Comparison of ENCODE assay signal across 9 cellular contexts in genomic region chr2:176653856-176654443, GRCh38.
A peak's percentile ranks its signal among the peaks of the same experiment; 100 is the strongest.
DNase-seq lines count a peak whose midpoint lies in the region; ATAC-seq, FAIRE-seq and TF ChIP-seq lines count a peak whose summit lies in the region.
"Had no signal": no experiment of that assay in that cellular context is flagged by ENCODE, and none has a peak within 500 bp of the region (broad histone marks: within the 10 kb centered on the region; RNA-seq: fewer than 3 reads in every experiment).

No MANE protein-coding gene starts in this region.

- POLR2A ChIA-PET in H1 (lab: Charles Lee; ENCODE audit: partially characterized antibody) = interaction anchor here (1.0 kb wide), 1 partner anchor 199 kb away, joined by 3 read pairs; no protein-coding TSS in a partner anchor

- FAIRE-seq in H54 (lab: Jason Lieb, UNC) = peak; percentile 73
- peak; percentile 81 for FAIRE-seq in H1 (lab: Jason Lieb, UNC)
- FAIRE-seq: islet of Langerhans had no signal

- H3K18ac ChIP-seq in H1 (ENCODE audit: extremely low read depth, low read length) (no peak overlapping the region), mesendoderm (ENCODE audit: low read length) (no peak overlapping the region)

- H3K9me3 ChIP-seq in H1 (ENCODE audit: insufficient read depth in 2 of 2, low read depth in 1 of 2, low read length in 1 of 2) = no peaks in the 10 kb centered on the region

- H2BK12ac ChIP-seq in H1 (ENCODE audit: low read depth, low read length) = no peak overlapping the region

- peak; percentile 55 to 71 for TF ChIP-seq RAD21 in H1 (IDR thresholded peaks at IDR 0.05 in 1 of 2, conservative IDR thresholded peaks at IDR 0.05 in 1 of 2; ENCODE audit: low read depth in 2 of 2, low read length in 2 of 2)

- in situ Hi-C loops in SK-MEL-5 (cut with HindIII; ENCODE audit: low pct_unique_long_range_greater_than_20kb, low sequenced_read_pairs) = no loop called here

- H3K4me3 Mint-ChIP-seq in activated T-cell treated with anti-CD3 and anti-CD28 coated beads, Interleukin-2, amount 50 U/mL, for 4 hours = no peak overlapping the region

- peaks cover 46% of the 10 kb centered on the region for H3K27me3 Mint-ChIP-seq in activated T-cell treated with anti-CD3 and anti-CD28 coated beads, Interleukin-2, amount 50 U/mL, for 4 hours (ENCODE audit: low read depth)

- no peak overlapping the region for H3K27ac ChIP-seq in H1 (ENCODE audit: low read depth, low read length)
- H3K27ac ChIP-seq in mesendoderm (ENCODE audit: low read depth, low read length) = no peak overlapping the region

- no peak overlapping the region for H2AFZ ChIP-seq in H1 (ENCODE audit: low read length)

- H2BK5ac ChIP-seq in H1 (ENCODE audit: low read depth, low read length) = no peak overlapping the region
- no peak overlapping the region for H2BK5ac ChIP-seq in mesendoderm (ENCODE audit: low read length)

- H4K5ac ChIP-seq in H1 (ENCODE audit: insufficient read length, low read depth, low read length) (no peak overlapping the region), mesendoderm (ENCODE audit: low read length) (no peak overlapping the region)

- no peaks in the 10 kb centered on the region; a peak in 1 of 7 replicates for H3K4me1 ChIP-seq in H1 (replicated peaks in 1 of 4; ENCODE audit: control insufficient read depth in 3 of 4, insufficient read depth in 4 of 4, low read length in 3 of 4)
- H3K4me1 ChIP-seq in mesendoderm (ENCODE audit: control insufficient read depth, low read depth, low read length) = no peaks in the 10 kb centered on the region

- H3K4me1 Mint-ChIP-seq in activated T-cell treated with anti-CD3 and anti-CD28 coated beads, Interleukin-2, amount 50 U/mL, for 4 hours (ENCODE audit: low read depth) = peaks cover 11% of the 10 kb centered on the region

- H3K36me3 ChIP-seq in H1 (ENCODE audit: control insufficient read depth in 2 of 4, insufficient read depth in 4 of 4, low read length in 3 of 4) (no peaks in the 10 kb centered on the region), mesendoderm (ENCODE audit: control insufficient read depth, insufficient read depth, low read length) (no peaks in the 10 kb centered on the region)

- CTCF ChIA-PET in H1 (lab: Charles Lee; ENCODE audit: partially characterized antibody) = interaction anchor here (0.6 to 7.9 kb wide), 65 partner anchors 11 to 836 kb away, joined by 3 to 123 read pairs (median 4); partner anchors contain the start of gene HOXD8

- H3K14ac ChIP-seq in H1 (ENCODE audit: insufficient read length) = no peak overlapping the region

- H3K23me2 ChIP-seq in H1 (ENCODE audit: low read depth, low read length) = no peaks in the 10 kb centered on the region

- no peak overlapping the region for H4K91ac ChIP-seq in H1 (replicated peaks; ENCODE audit: insufficient read length, low read length)

- H3K79me2 ChIP-seq in H1 (ENCODE audit: control insufficient read depth in 1 of 2, insufficient read depth in 2 of 2, low read length in 2 of 2) (no peaks in the 10 kb centered on the region), mesendoderm (ENCODE audit: control insufficient read depth, insufficient read depth, low read length) (no peaks in the 10 kb centered on the region)

- H3K79me1 ChIP-seq in H1 (ENCODE audit: low read depth, low read length) = no peaks in the 10 kb centered on the region
- H3K79me1 ChIP-seq in mesendoderm (ENCODE audit: low read length) = no peaks in the 10 kb centered on the region

- TF ChIP-seq POLR2A in H54 (IDR thresholded peaks at IDR 0.05; ENCODE audit: low read depth, low read length) (no peak), H1 (IDR thresholded peaks at IDR 0.05; ENCODE audit: control extremely low read depth in 1 of 2, low read depth in 2 of 2, low read length in 2 of 2) (no peak)

- no peaks in the 10 kb centered on the region for H4K20me1 ChIP-seq in H1 (replicated peaks in 1 of 2; ENCODE audit: control insufficient read depth in 1 of 2, insufficient read depth in 2 of 2, low read length in 2 of 2)

- H3K23ac ChIP-seq in H1 (ENCODE audit: insufficient read length) (no peak overlapping the region), mesendoderm (ENCODE audit: low read length) (no peak overlapping the region)

- no peaks in the 10 kb centered on the region for H3K9me3 Mint-ChIP-seq in activated T-cell treated with anti-CD3 and anti-CD28 coated beads, Interleukin-2, amount 50 U/mL, for 4 hours

- no peak overlapping the region for H3K4me3 ChIP-seq in H1 (ENCODE audit: extremely low read depth in 1 of 4, insufficient read depth in 2 of 4, low read depth in 3 of 4, low read length in 4 of 4)
- no peak overlapping the region for H3K4me3 ChIP-seq in mesendoderm (ENCODE audit: low read length)

- H3K4ac ChIP-seq in H1 (replicated peaks; ENCODE audit: insufficient read length, low read depth, low read length) (no peak overlapping the region), mesendoderm (ENCODE audit: low read depth, low read length) (no peak overlapping the region)

- H2BK20ac ChIP-seq in H1 (ENCODE audit: low read length) = no peak overlapping the region

- no peak overlapping the region for H3K9ac ChIP-seq in H1 (replicated peaks in 1 of 4; ENCODE audit: extremely low read depth in 1 of 4, low read depth in 3 of 4, low read length in 3 of 4)
- no peak overlapping the region for H3K9ac ChIP-seq in mesendoderm (ENCODE audit: low read length)

- H3K56ac ChIP-seq in H1 (replicated peaks; ENCODE audit: insufficient read length, low read depth, low read length) = no peak overlapping the region
- H3K56ac ChIP-seq in mesendoderm (ENCODE audit: low read length) = no peak overlapping the region

- peak; percentile 81 to 89 (median 81) for TF ChIP-seq CTCF in H1 (IDR thresholded peaks at IDR 0.05; ENCODE audit: control extremely low read depth in 1 of 3, insufficient read depth in 1 of 3, low read depth in 1 of 3, low read length in 3 of 3)

- H2BK120ac ChIP-seq in H1 (replicated peaks; ENCODE audit: low read depth, low read length) = no peak overlapping the region
- H2BK120ac ChIP-seq in mesendoderm (ENCODE audit: low read depth, low read length) = no peak overlapping the region

- no peaks in the 10 kb centered on the region; a peak in 1 of 7 replicates for H3K27me3 ChIP-seq in H1 (replicated peaks in 1 of 4; ENCODE audit: control insufficient read depth in 3 of 4, extremely low read depth in 1 of 4, insufficient read depth in 3 of 4, low read length in 3 of 4)
- H3K27me3 ChIP-seq in mesendoderm (ENCODE audit: insufficient read depth, low read length, poor library complexity) = no peaks in the 10 kb centered on the region

- no peak overlapping the region for H2AK5ac ChIP-seq in H1 (ENCODE audit: low read depth, low read length)
- H2AK5ac ChIP-seq in mesendoderm (ENCODE audit: low read length) = no peak overlapping the region

- WGBS in H1 (ENCODE audit: extremely low coverage in 1 of 2, insufficient coverage in 1 of 2, insufficient read length in 1 of 2, insufficient replicate concordance in 2 of 2, low coverage in 1 of 2, low lambda C conversion rate in 2 of 2, missing lambda C conversion rate in 1 of 2), 2 experiments = 27% methylated on average over 10 of the region's 10 CpGs; no CpG with 5 or more reads in 1 of the 2 experiments
- WGBS in mesendoderm (ENCODE audit: extremely low coverage, insufficient coverage, low lambda C conversion rate) = no CpG with 5 or more reads among the region's 10 CpGs

- H2BK15ac ChIP-seq in H1 (ENCODE audit: low read length) = no peak overlapping the region
- H2BK15ac ChIP-seq in mesendoderm (replicated peaks; ENCODE audit: low read depth) = no peak overlapping the region

- no peaks in the 10 kb centered on the region for H3K36me3 Mint-ChIP-seq in activated T-cell treated with anti-CD3 and anti-CD28 coated beads, Interleukin-2, amount 50 U/mL, for 4 hours (ENCODE audit: insufficient read depth)

- H3K4me2 ChIP-seq in H1 (ENCODE audit: insufficient read depth in 1 of 2, low read depth in 2 of 2, low read length in 2 of 2) (peak overlapping the region in 1 of 2 experiments; percentile 14; a peak in 1 of 4 replicates), mesendoderm (ENCODE audit: low read length) (no peak overlapping the region)

- TF ChIP-seq EP300 in H1 (IDR thresholded peaks at IDR 0.05; ENCODE audit: borderline replicate concordance in 1 of 2, low read depth in 2 of 2, low read length in 2 of 2) = no peak

- H4K8ac ChIP-seq in H1 (ENCODE audit: extremely low read depth, insufficient read depth, low read length) (no peak overlapping the region), mesendoderm (ENCODE audit: low read depth, low read length) (no peak overlapping the region)

- no peak for ATAC-seq in activated T-cell treated with anti-CD3 and anti-CD28 coated beads, Interleukin-2, amount 50 U/mL, for 4 hours

- peak; percentile 36 to 50 for DNase-seq in activated T-cell treated with anti-CD3 and anti-CD28 coated beads, Interleukin-2, amount 50 U/mL, for 48 hours
- no peak for DNase-seq in activated T-cell treated with anti-CD3 and anti-CD28 coated beads, Interleukin-2, amount 50 U/mL, for 4 hours
- no peak for DNase-seq in H54 (ENCODE audit: insufficient read length, low spot score)
- peak; percentile 80 for DNase-seq in M059J (ENCODE audit: low read depth)
- peak; percentile 88 for DNase-seq in SK-MEL-5 (ENCODE audit: low read depth, low spot score)
- peak in 1 of 2 experiments; percentile 49 for DNase-seq in H1 (ENCODE audit: low read depth in 1 of 2, low spot score in 2 of 2)
- peak; percentile 84 for DNase-seq in mesendoderm
- DNase-seq in ureter (ENCODE audit: low spot score) = peak; percentile 74

TF ChIP-seq in H1, 55 proteins besides CTCF, POLR2A, EP300 and RAD21:
- TF ChIP-seq TEAD4 (IDR thresholded peaks at IDR 0.05; ENCODE audit: low read depth, low read length) (0 out of 2 replicates have a peak, but pooled peaks have one; percentile 8), SIN3A (conservative IDR thresholded peaks at IDR 0.05 in 1 of 2, IDR thresholded peaks at IDR 0.05 in 1 of 2; ENCODE audit: low read depth in 1 of 2, low read length in 2 of 2) (no peak), CHD2 (IDR thresholded peaks at IDR 0.05; ENCODE audit: low read length) (peak; percentile 48; the same call in 1 of the 2 replicates), SP2 (IDR thresholded peaks at IDR 0.05; ENCODE audit: low read length) (no peak)
TF ChIP-seq in H1: peak in this region for 2.

Comparison
In these comparisons a context has a peak if more than half of its experiments do, and no peak if none do; other contexts are left out.
1. DNase-seq: peak in activated T-cell treated with anti-CD3 and anti-CD28 coated beads, Interleukin-2, amount 50 U/mL, for 48 hours (2 of 2), M059J (single experiment), SK-MEL-5 (single experiment), mesendoderm (single experiment) and ureter (single experiment); none in activated T-cell treated with anti-CD3 and anti-CD28 coated beads, Interleukin-2, amount 50 U/mL, for 4 hours (single experiment) and H54 (single experiment).